ENCODE assay signal across 8 cellular contexts in the genomic region with DNA sequence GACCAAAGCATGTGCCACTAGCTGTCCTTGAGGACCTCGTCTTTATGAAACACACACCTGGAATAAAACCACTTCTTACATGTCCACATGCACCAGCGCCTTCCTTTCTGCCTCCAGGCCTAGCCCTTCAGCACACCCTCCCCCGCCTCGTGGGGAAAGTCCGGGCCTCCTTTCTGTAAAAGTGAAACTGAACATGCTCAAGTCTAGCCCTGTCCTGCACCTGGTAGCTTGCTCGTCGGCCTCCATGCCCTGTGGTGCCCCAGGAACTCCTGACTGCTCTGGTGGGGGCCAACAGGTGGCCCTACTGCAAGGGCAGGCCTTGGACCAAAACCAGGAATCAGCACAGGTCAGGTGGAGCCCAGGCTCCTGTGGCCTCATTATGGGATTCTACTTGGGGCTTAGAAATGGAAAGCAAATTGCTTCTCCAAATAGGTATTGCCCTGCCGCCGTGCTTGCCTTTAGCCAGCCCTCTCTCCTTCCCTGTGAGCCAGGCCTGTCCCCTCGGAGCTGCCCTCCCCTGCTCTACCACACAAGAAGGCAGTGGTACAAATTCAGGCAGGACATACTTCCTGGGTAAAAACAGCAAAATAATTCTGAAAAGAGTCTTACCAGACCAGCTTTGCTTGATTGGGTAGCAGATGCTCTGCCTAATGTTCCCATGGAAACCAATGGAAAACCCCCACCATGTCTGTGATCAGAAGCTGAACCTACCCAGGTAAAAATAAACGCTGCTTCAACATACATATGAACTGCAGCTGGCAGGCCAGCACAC. TPM values are rescaled to one million over a fixed set of nuclear protein-coding genes. Genes with fewer than 3 reads are reported as not detected.
DNase-seq lines count a peak whose midpoint lies in the region; ATAC-seq lines count a peak whose summit lies in the region.

No MANE protein-coding gene starts in this region.

- H3K36me3 ChIP-seq in H7 (replicated peaks; ENCODE audit: control insufficient read depth, insufficient read depth, low read length) (no peaks in the 10 kb centered on the region; the same call in 1 of the 2 replicates), NT2/D1 (ENCODE audit: insufficient read depth, insufficient read length, low read length) (no peaks in the 10 kb centered on the region)

- DNase-seq in H7 (peak; percentile 52), NT2/D1 (ENCODE audit: low read depth, low spot score) (no peak), putamen (ENCODE audit: low spot score) (peak; percentile 27), NCI-H526 treated with DMSO at 0.1 percent for 48 hours (lab: John Stamatoyannopoulos, UW) (no peak), NCI-H2227 treated with DMSO at 0.1 percent for 48 hours (lab: John Stamatoyannopoulos, UW) (no peak), COLO829 (ENCODE audit: low spot score) (no peak)
- DNase-seq in activated naive CD4-positive, alpha-beta T cell treated with anti-CD3 and anti-CD28 coated beads, Interleukin-2, amount 50 U/mL, for 16 hours = peak; percentile 67

- H3K9me3 ChIP-seq in NT2/D1 (ENCODE audit: insufficient read depth, low read length) = no peaks in the 10 kb centered on the region

- H3K9ac ChIP-seq in NT2/D1 (ENCODE audit: insufficient read length, low read depth) = peak overlapping the region; percentile 9

- H3K4me1 ChIP-seq in NT2/D1 (ENCODE audit: insufficient read depth, insufficient read length) = peaks cover 7% of the 10 kb centered on the region

- peak; percentile 60 for ATAC-seq in GM18499 (IDR thresholded peaks at IDR 0.05; ENCODE audit: insufficient read depth, unreplicated experiment)

- H3K4me3 ChIP-seq in H7 (ENCODE audit: insufficient read depth, low read depth, low read length) (no peak overlapping the region), NT2/D1 (ENCODE audit: insufficient read length, low read depth) (no peak overlapping the region)

- no peaks in the 10 kb centered on the region for H3K27me3 ChIP-seq in H7 (ENCODE audit: control insufficient read depth, insufficient read depth, low read length)
- H3K27me3 ChIP-seq in NT2/D1 (ENCODE audit: insufficient read depth, insufficient read length) = no peaks in the 10 kb centered on the region

RNA-seq across cellular contexts. Expression of a gene that starts 43.5 kb away (rescaled TPM):
- total RNA-seq in H7 (2014; rRNA removed; shearing (Covaris generic)) = 207 and 394 TPM in 2 replicates

RNA-seq across cellular contexts. Expression of a gene that starts 43.9 kb away (rescaled TPM):
- 53.1 and 55.5 TPM in 2 replicates for total RNA-seq in H7 (2014; rRNA removed; shearing (Covaris generic))

Comparison
In these comparisons a context has a peak if more than half of its experiments do, and no peak if none do; other contexts are left out.
1. DNase-seq: peak in H7 (single experiment), activated naive CD4-positive, alpha-beta T cell treated with anti-CD3 and anti-CD28 coated beads, Interleukin-2, amount 50 U/mL, for 16 hours (single experiment) and putamen (single experiment); none in NT2/D1 (single experiment), NCI-H526 treated with DMSO at 0.1 percent for 48 hours (single experiment), NCI-H2227 treated with DMSO at 0.1 percent for 48 hours (single experiment) and COLO829 (single experiment).